ENCODE assay signal across 27 cellular contexts in the genomic region with DNA sequence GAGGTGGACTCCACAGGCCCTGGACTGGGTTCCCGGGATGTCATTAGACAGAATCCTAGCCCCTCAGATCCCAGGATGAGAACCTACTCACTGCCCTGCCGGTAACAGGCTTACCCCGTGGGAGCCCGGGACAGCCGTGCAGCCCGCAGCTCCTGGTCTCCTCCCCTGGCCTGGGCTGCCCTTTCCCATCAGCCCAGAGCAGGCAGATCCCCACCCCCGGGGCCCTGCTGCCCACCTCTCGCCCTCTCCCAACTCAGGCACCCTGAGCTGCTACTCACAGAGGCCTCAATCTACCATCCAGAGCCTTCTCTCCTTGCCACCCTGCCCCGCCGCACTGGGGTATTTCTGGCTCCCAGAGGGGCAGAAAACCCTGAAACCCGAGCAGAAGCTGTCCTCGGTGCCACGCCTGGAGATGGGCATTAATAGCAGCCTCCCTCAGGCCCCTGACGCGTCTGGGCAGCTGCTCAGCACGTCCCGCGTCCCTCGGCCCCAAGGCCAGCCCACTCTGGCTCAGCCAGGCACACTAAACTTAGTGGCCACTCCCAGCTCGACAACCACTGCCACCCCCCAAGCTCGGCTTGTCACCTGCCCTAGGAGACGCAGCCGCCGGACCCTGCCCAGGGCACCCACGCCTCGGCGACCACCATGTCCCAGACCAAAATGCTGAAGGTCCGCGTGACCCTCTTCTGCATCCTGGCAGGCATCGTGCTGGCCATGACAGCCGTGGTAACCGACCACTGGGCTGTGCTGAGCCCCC. TPM values are rescaled to one million over a fixed set of nuclear protein-coding genes. Genes with fewer than 3 reads are reported as not detected.
"Had no signal": no experiment of that assay in that cellular context is flagged by ENCODE, and none has a peak within 500 bp of the region (broad histone marks: within the 10 kb centered on the region; RNA-seq: fewer than 3 reads in every experiment).

A gene with protein sequence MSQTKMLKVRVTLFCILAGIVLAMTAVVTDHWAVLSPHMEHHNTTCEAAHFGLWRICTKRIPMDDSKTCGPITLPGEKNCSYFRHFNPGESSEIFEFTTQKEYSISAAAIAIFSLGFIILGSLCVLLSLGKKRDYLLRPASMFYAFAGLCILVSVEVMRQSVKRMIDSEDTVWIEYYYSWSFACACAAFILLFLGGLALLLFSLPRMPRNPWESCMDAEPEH (plus strand): TSS at position 539 of the 757 bp plus-strand sequence. CDS start 107 bp downstream, at position 646.

- ATAC-seq: mucosa of descending colon; stimulated activated memory B cell treated with anti-CD40 and anti-IgM and Interleukin-4, amounts not matched to agents 10 μg/mL and 1 μg/mL and 100 μg/mL, for 72 hours; stimulated activated naive CD8-positive, alpha-beta T cell treated with anti-CD3 and anti-CD28 coated beads, Interleukin-15, amount 100 ng/mL, for 72 hours; upper lobe of right lung had no signal

- H3K4me3 Mint-ChIP-seq: nephron progenitor cell; stimulated activated memory B cell treated with anti-CD40 and anti-IgM and Interleukin-4, amounts not matched to agents 10 μg/mL and 1 μg/mL and 100 μg/mL, for 72 hours; stimulated activated naive CD8-positive, alpha-beta T cell treated with anti-CD3 and anti-CD28 coated beads, Interleukin-15, amount 100 ng/mL, for 72 hours had no signal

- DNase-seq: cortex of kidney; dorsolateral prefrontal cortex; effector CD8-positive, alpha-beta T cell; foreskin melanocyte; hippocampal formation; kidney glomerular epithelial cell; mammary epithelial cell; mucosa of descending colon; nephron progenitor cell; right cardiac atrium; spleen; stimulated activated CD4-positive, alpha-beta T cell treated with anti-CD3 and anti-CD28 coated beads, Interleukin-15, amount 100 ng/mL, for 24 hours; stimulated activated CD4-positive, alpha-beta T cell treated with anti-CD3 and anti-CD28 coated beads, Interleukin-1b, Interleukin-23, amount 100 ng/mL, for 48 hours; stimulated activated CD4-positive, alpha-beta T cell treated with anti-CD3 and anti-CD28 coated beads, Interleukin-4, amount 100 ng/mL, for 24 hours; stimulated activated naive CD8-positive, alpha-beta T cell treated with anti-CD3 and anti-CD28 coated beads, Interleukin-15, amount 100 ng/mL, for 72 hours; testis; upper lobe of right lung had no signal

- H3K4me1 Mint-ChIP-seq: stimulated activated memory B cell treated with anti-CD40 and anti-IgM and Interleukin-4, amounts not matched to agents 10 μg/mL and 1 μg/mL and 100 μg/mL, for 72 hours; stimulated activated naive CD8-positive, alpha-beta T cell treated with anti-CD3 and anti-CD28 coated beads, Interleukin-15, amount 100 ng/mL, for 72 hours had no signal

- H3K27me3 ChIP-seq: heart left ventricle, spleen, testis, tibial nerve, upper lobe of right lung, vagina had no signal

- H3K9me3 ChIP-seq: testis, vagina had no signal

- H3K27ac ChIP-seq: dorsolateral prefrontal cortex, heart left ventricle, spleen, testis, tibial nerve, upper lobe of right lung, vagina had no signal

- H3K4me3 ChIP-seq: dorsolateral prefrontal cortex, heart left ventricle, mucosa of descending colon, spleen, testis, tibial nerve, upper lobe of right lung, vagina had no signal

- H3K27ac Mint-ChIP-seq: stimulated activated memory B cell treated with anti-CD40 and anti-IgM and Interleukin-4, amounts not matched to agents 10 μg/mL and 1 μg/mL and 100 μg/mL, for 72 hours had no signal

- H3K36me3 ChIP-seq: heart left ventricle, spleen, tibial nerve, upper lobe of right lung, vagina had no signal

- H3K27me3 Mint-ChIP-seq: stimulated activated naive CD8-positive, alpha-beta T cell treated with anti-CD3 and anti-CD28 coated beads, Interleukin-15, amount 100 ng/mL, for 72 hours had no signal

- H3K4me1 ChIP-seq: spleen, testis, tibial nerve, upper lobe of right lung, vagina had no signal

RNA-seq across cellular contexts. Expression of the gene that starts here (rescaled TPM):
- total RNA-seq: glomerular endothelial cell, heart left ventricle, lower leg skin, mammary epithelial cell, mesenteric fat pad, mucosa of descending colon, osteocyte, right cardiac atrium, spleen, subcutaneous adipose tissue, testis, tibial nerve, upper lobe of right lung, vagina had no signal
- polyA plus RNA-seq: esophagus, heart left ventricle, mammary epithelial cell, right cardiac atrium, spleen had no signal
